Comparison of ENCODE assay signal across 35 cellular contexts in genomic region chr7:155547161-155547791, GRCh38. TPM values are rescaled to one million over a fixed set of nuclear protein-coding genes. Genes with fewer than 3 reads are reported as not detected.
"Had no signal": no experiment of that assay in that cellular context is flagged by ENCODE, and none has a peak within 500 bp of the region (broad histone marks: within the 10 kb centered on the region; RNA-seq: fewer than 3 reads in every experiment).

No MANE protein-coding gene starts in this region.

- FAIRE-seq: urothelium cell line had no signal

- H3K4me1 ChIP-seq: heart right ventricle, left lung, right atrium auricular region, spleen, suprapubic skin, tibial artery, upper lobe of right lung had no signal

- ATAC-seq: heart right ventricle; left cardiac atrium; left lung; mucosa of descending colon; naive thymus-derived CD4-positive, alpha-beta T cell; sciatic nerve; stimulated activated effector memory CD8-positive, alpha-beta T cell treated with anti-CD3 and anti-CD28 coated beads, Interleukin-12 subunit alpha, Interleukin-12 subunit beta, amount 100 ng/mL, for 72 hours; upper lobe of right lung had no signal

- H3K79me2 ChIP-seq: hepatocyte had no signal

- DNase-seq: heart right ventricle; islet precursor cell; kidney glomerular epithelial cell; midbrain; mucosa of descending colon; naive thymus-derived CD4-positive, alpha-beta T cell; nephron progenitor cell; ovary; spleen; stimulated activated CD4-positive, alpha-beta T cell treated with anti-CD3 and anti-CD28 coated beads, Interleukin-4, amount 100 ng/mL, for 24 hours; stimulated activated naive CD4-positive, alpha-beta T cell; tibial artery; trophoblast cell; upper lobe of right lung had no signal

- H3K4me3 Mint-ChIP-seq: memory B cell; naive thymus-derived CD4-positive, alpha-beta T cell; nephron progenitor cell; neural progenitor cell; stimulated activated effector memory CD8-positive, alpha-beta T cell treated with anti-CD3 and anti-CD28 coated beads, Interleukin-12 subunit alpha, Interleukin-12 subunit beta, amount 100 ng/mL, for 72 hours; stimulated activated naive CD8-positive, alpha-beta T cell treated with anti-CD3 and anti-CD28 coated beads, Interleukin-15, Interleukin-2, amounts not matched to agents 100 ng/mL and 50 ng/mL, for 24 hours had no signal

- H3K36me3 ChIP-seq: heart right ventricle, left lung, neural progenitor cell, ovary, right atrium auricular region, spleen, suprapubic skin, thoracic aorta, tibial artery, upper lobe of right lung had no signal

- H3K36me3 Mint-ChIP-seq: memory B cell; naive thymus-derived CD4-positive, alpha-beta T cell; neural progenitor cell; stimulated activated effector memory CD8-positive, alpha-beta T cell treated with anti-CD3 and anti-CD28 coated beads, Interleukin-12 subunit alpha, Interleukin-12 subunit beta, amount 100 ng/mL, for 72 hours had no signal

- H2AFZ ChIP-seq: hepatocyte, neural progenitor cell had no signal

- H3K27ac ChIP-seq: heart right ventricle, hepatocyte, left lung, neural progenitor cell, ovary, right atrium auricular region, skin epidermis, spleen, suprapubic skin, thoracic aorta, tibial artery, upper lobe of right lung had no signal

- H3K27ac Mint-ChIP-seq: memory B cell; naive thymus-derived CD4-positive, alpha-beta T cell; nephron progenitor cell; progenitor cell of endocrine pancreas; stimulated activated effector memory CD8-positive, alpha-beta T cell treated with anti-CD3 and anti-CD28 coated beads, Interleukin-12 subunit alpha, Interleukin-12 subunit beta, amount 100 ng/mL, for 72 hours; stimulated activated naive CD8-positive, alpha-beta T cell treated with anti-CD3 and anti-CD28 coated beads, Interleukin-15, Interleukin-2, amounts not matched to agents 100 ng/mL and 50 ng/mL, for 24 hours had no signal

- H3K27me3 ChIP-seq: hepatocyte, neural progenitor cell, ovary, right atrium auricular region, upper lobe of right lung had no signal

- H3K9me3 ChIP-seq: left lung, mucosa of descending colon, ovary, right atrium auricular region, spleen, suprapubic skin, thoracic aorta, tibial artery, upper lobe of right lung had no signal

- H3K9me3 Mint-ChIP-seq: memory B cell; naive thymus-derived CD4-positive, alpha-beta T cell; neural progenitor cell; stimulated activated effector memory CD8-positive, alpha-beta T cell treated with anti-CD3 and anti-CD28 coated beads, Interleukin-12 subunit alpha, Interleukin-12 subunit beta, amount 100 ng/mL, for 72 hours; stimulated activated naive CD8-positive, alpha-beta T cell treated with anti-CD3 and anti-CD28 coated beads, Interleukin-15, Interleukin-2, amounts not matched to agents 100 ng/mL and 50 ng/mL, for 24 hours had no signal

- H3K4me2 ChIP-seq: hepatocyte, neural progenitor cell had no signal

- H3K4me1 Mint-ChIP-seq: memory B cell; naive thymus-derived CD4-positive, alpha-beta T cell; nephron progenitor cell; stimulated activated effector memory CD8-positive, alpha-beta T cell treated with anti-CD3 and anti-CD28 coated beads, Interleukin-12 subunit alpha, Interleukin-12 subunit beta, amount 100 ng/mL, for 72 hours had no signal

- H3K9ac ChIP-seq: neural progenitor cell had no signal

- H3K4me3 ChIP-seq: heart right ventricle, hepatocyte, left lung, lung, mucosa of descending colon, neural progenitor cell, ovary, right atrium auricular region, skin epidermis, spleen, suprapubic skin, thoracic aorta, tibial artery, upper lobe of right lung had no signal

RNA-seq across cellular contexts. Expression of gene CNPY1, which starts 0.9 kb away (rescaled TPM):
- total RNA-seq: heart right ventricle; hepatocyte; left cardiac atrium; left lung; lower leg skin; lung; mesenteric fat pad; mucosa of descending colon; naive thymus-derived CD4-positive, alpha-beta T cell; omental fat pad; ovary; progenitor cell of endocrine pancreas; pulmonary artery endothelial cell; renal cortical epithelial cell; right atrium auricular region; sciatic nerve; spleen; subcutaneous adipose tissue; suprapubic skin; thoracic aorta; upper lobe of right lung had no signal
- polyA plus RNA-seq: heart right ventricle; hepatocyte; lung; naive thymus-derived CD4-positive, alpha-beta T cell; spleen had no signal
